In the genomic region with DNA sequence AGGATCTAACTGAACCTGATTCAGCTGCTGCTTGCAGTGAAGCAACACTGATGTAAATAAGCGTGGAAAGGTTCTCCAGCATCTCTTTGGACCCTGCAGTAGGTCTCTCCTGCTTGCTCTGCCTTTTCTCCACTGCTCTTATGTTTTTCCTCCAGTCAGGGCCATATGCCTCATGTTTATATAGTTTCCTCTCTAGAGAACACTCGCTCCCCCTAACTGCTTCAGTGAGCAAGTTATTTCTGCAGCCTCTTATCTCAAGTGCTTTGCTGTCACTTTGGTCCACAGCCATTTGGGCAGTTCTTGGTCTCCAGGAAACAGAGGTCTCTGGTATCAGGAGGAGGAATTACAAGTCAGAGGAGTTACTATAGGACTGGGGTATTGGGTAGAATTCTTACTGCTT, we compare ENCODE assay signal across 16 cellular contexts. TPM values are rescaled to one million over a fixed set of nuclear protein-coding genes. Genes with fewer than 3 reads are reported as not detected.
DNase-seq lines count a peak whose midpoint lies in the region; FAIRE-seq and TF ChIP-seq lines count a peak whose summit lies in the region.
"Had no signal": no experiment of that assay in that cellular context is flagged by ENCODE, and none has a peak within 500 bp of the region (broad histone marks: within the 10 kb centered on the region; RNA-seq: fewer than 3 reads in every experiment).

No MANE protein-coding gene starts in this region.

- H3K4me1 ChIP-seq in cardiac muscle cell (ENCODE audit: low read depth) (peaks cover 44% of the 10 kb centered on the region), osteoblast (ENCODE audit: insufficient read depth, low read length) (peaks cover 22% of the 10 kb centered on the region)

- no peaks in the 10 kb centered on the region for H3K9me3 Mint-ChIP-seq in immature natural killer cell
- H3K9me3 Mint-ChIP-seq: activated T-cell treated with anti-CD3 and anti-CD28 coated beads, Interleukin-2, amount 50 U/mL, for 24 hours; T-helper 1 cell treated with Interleukin-12 subunit alpha and Interleukin-12 subunit beta and Interleukin-4 antibody, amounts not matched to agents 30 μg/mL and 1 μg/mL, for 36 hours had no signal

- H3K36me3 Mint-ChIP-seq in immature natural killer cell = peaks cover 8 to 14% (median 9%) of the 10 kb centered on the region in 3 donors

- no peak overlapping the region for H3K27ac Mint-ChIP-seq in immature natural killer cell
- H3K27ac Mint-ChIP-seq: activated T-cell treated with anti-CD3 and anti-CD28 coated beads, Interleukin-2, amount 50 U/mL, for 24 hours; T-helper 1 cell treated with Interleukin-12 subunit alpha and Interleukin-12 subunit beta and Interleukin-4 antibody, amounts not matched to agents 30 μg/mL and 1 μg/mL, for 36 hours had no signal

- H3K4me3 Mint-ChIP-seq in immature natural killer cell = no peak overlapping the region
- H3K4me3 Mint-ChIP-seq: activated T-cell treated with anti-CD3 and anti-CD28 coated beads, Interleukin-2, amount 50 U/mL, for 24 hours; T-helper 1 cell treated with Interleukin-12 subunit alpha and Interleukin-12 subunit beta and Interleukin-4 antibody, amounts not matched to agents 30 μg/mL and 1 μg/mL, for 36 hours had no signal

- no peaks in the 10 kb centered on the region for H4K20me1 ChIP-seq in osteoblast (ENCODE audit: insufficient read depth, low read length)

- no peak for FAIRE-seq in frontal cortex (lab: Jason Lieb, UNC)
- FAIRE-seq: H54 had no signal

- H3K79me2 ChIP-seq in osteoblast (ENCODE audit: insufficient read depth, low read length) = peaks cover 12% of the 10 kb centered on the region

- DNase-seq in DMS 273 treated with DMSO at 0.1 percent for 48 hours (lab: John Stamatoyannopoulos, UW) (peak; percentile 100), OCI-M1 (lab: John Stamatoyannopoulos, UW) (peak; percentile 90), cardiac muscle cell (ENCODE audit: low read depth in 1 of 2, low spot score in 1 of 2) (peak; percentile 86 to 94), osteoblast (ENCODE audit: insufficient read length, low spot score, missing footprints) (peak; percentile 66), LoVo (ENCODE audit: low spot score) (no peak), frontal cortex (ENCODE audit: low spot score in 2 of 2) (no peak), NCI-H774 (lab: John Stamatoyannopoulos, UW) (no peak), immature natural killer cell (no peak)
- DNase-seq: activated T-cell treated with anti-CD3 and anti-CD28 coated beads, Interleukin-2, amount 50 U/mL, for 24 hours; NCI-H748 treated with DMSO at 0.1 percent for 48 hours; stimulated activated CD4-positive, alpha-beta T cell treated with anti-CD3 and anti-CD28 coated beads, Interleukin-15, amount 100 ng/mL, for 24 hours; trophoblast cell had no signal

- no peak overlapping the region for H3K4me3 ChIP-seq in cardiac muscle cell
- H3K4me3 ChIP-seq in osteoblast (ENCODE audit: insufficient read depth, low read length) = no peak overlapping the region

- H3K27me3 ChIP-seq in cardiac muscle cell (no peaks in the 10 kb centered on the region), osteoblast (ENCODE audit: insufficient read depth, low read length) (no peaks in the 10 kb centered on the region)

- peak overlapping the region; percentile 92 for H3K27ac ChIP-seq in cardiac muscle cell
- peak overlapping the region; percentile 7 for H3K27ac ChIP-seq in osteoblast (ENCODE audit: low read depth, low read length)

- H3K9me3 ChIP-seq in cardiac muscle cell (ENCODE audit: low read depth) = no peaks in the 10 kb centered on the region
- H3K9me3 ChIP-seq in osteoblast (ENCODE audit: low read depth, low read length) = no peaks in the 10 kb centered on the region

- H3K4me2 ChIP-seq in osteoblast (ENCODE audit: insufficient read depth, low read length) = no peak overlapping the region

- H3K27me3 Mint-ChIP-seq in immature natural killer cell (ENCODE audit: low read depth in 3 of 3) = peaks cover 0 to 4% (median 2%) of the 10 kb centered on the region in 3 donors
- H3K27me3 Mint-ChIP-seq: activated T-cell treated with anti-CD3 and anti-CD28 coated beads, Interleukin-2, amount 50 U/mL, for 24 hours had no signal

- no peak overlapping the region for H2AFZ ChIP-seq in osteoblast (ENCODE audit: low read length)

- H3K36me3 ChIP-seq in cardiac muscle cell (no peaks in the 10 kb centered on the region), osteoblast (ENCODE audit: insufficient read depth, low read length) (peaks cover 7% of the 10 kb centered on the region)

- TF ChIP-seq CTCF in cardiac muscle cell (IDR thresholded peaks at IDR 0.05; ENCODE audit: low read depth, low read length) = peak; percentile 25
- TF ChIP-seq CTCF in osteoblast (IDR thresholded peaks at IDR 0.05; ENCODE audit: extremely low read depth, low read depth, low read length) = no peak

- H3K4me1 Mint-ChIP-seq in immature natural killer cell = peaks cover 30 to 37% of the 10 kb centered on the region in 2 donors

RNA-seq across cellular contexts. Expression of a gene that starts 5.3 kb away (rescaled TPM):
- total RNA-seq in cardiac muscle cell = 44.1 and 51.6 TPM in 2 replicates
- 52.2 and 67.3 TPM in 2 replicates for polyA plus RNA-seq in cardiac muscle cell
- total RNA-seq in osteoblast = 8.3 and 11.6 TPM in 2 replicates
- 20.4 TPM for total RNA-seq in frontal cortex
- 10 to 100 TPM; 35.6 to 53.3 (median 40.1) TPM for polyA plus RNA-seq in immature natural killer cell

RNA-seq across cellular contexts. Expression of a gene that starts 6.8 kb away (rescaled TPM):
- total RNA-seq in cardiac muscle cell (29.3 and 35.6 TPM in 2 replicates), osteoblast (17.1 and 18.1 TPM in 2 replicates), frontal cortex (12.2 TPM)
- polyA plus RNA-seq in cardiac muscle cell (11.5 and 18.9 TPM in 2 replicates), immature natural killer cell (1 to 10 TPM; 2.1 to 5.1 (median 3.6) TPM)

RNA-seq across cellular contexts. Expression of a gene that starts 22.9 kb away (rescaled TPM):
- total RNA-seq in cardiac muscle cell = 0.66 and 1.3 TPM in 2 replicates
- polyA plus RNA-seq in cardiac muscle cell = 0.65 and 1.3 TPM in 2 replicates
- under 0.01 and 1.2 TPM in 2 replicates for total RNA-seq in osteoblast
- under 0.01 TPM for total RNA-seq in frontal cortex
- polyA plus RNA-seq in immature natural killer cell = under 1 TPM in 1 of 3 donors, not detected in 2; 0.18 TPM
- total RNA-seq: HT1080 had no signal

RNA-seq across cellular contexts. Expression of a gene that starts 31.4 kb away (rescaled TPM):
- total RNA-seq in cardiac muscle cell (0.21 and 1.7 TPM in 2 replicates), osteoblast (under 0.01 TPM in 2 replicates), frontal cortex (under 0.01 TPM)
- polyA plus RNA-seq in cardiac muscle cell (1.4 and 2.0 TPM in 2 replicates), immature natural killer cell (not detected)
- total RNA-seq: Daoy had no signal

RNA-seq across cellular contexts. Expression of a gene that starts 34.0 kb away (rescaled TPM):
- total RNA-seq in cardiac muscle cell = 11.6 and 13.6 TPM in 2 replicates
- 15.6 TPM in 2 replicates for polyA plus RNA-seq in cardiac muscle cell
- 4.4 and 5.4 TPM in 2 replicates for total RNA-seq in osteoblast
- 2.0 TPM for total RNA-seq in frontal cortex
- polyA plus RNA-seq in immature natural killer cell = 1 to 10 TPM; 4.0 to 7.0 (median 4.3) TPM

Comparison
In these comparisons a context has a peak if more than half of its experiments do, and no peak if none do; other contexts are left out.
1. DNase-seq: peak in DMS 273 treated with DMSO at 0.1 percent for 48 hours (single experiment), OCI-M1 (single experiment), cardiac muscle cell (2 of 2) and osteoblast (single experiment); none in LoVo (single experiment), frontal cortex (0 of 2), NCI-H774 (single experiment) and immature natural killer cell (0 of 3).